Comparison of ENCODE assay signal across 24 cellular contexts in the genomic region with DNA sequence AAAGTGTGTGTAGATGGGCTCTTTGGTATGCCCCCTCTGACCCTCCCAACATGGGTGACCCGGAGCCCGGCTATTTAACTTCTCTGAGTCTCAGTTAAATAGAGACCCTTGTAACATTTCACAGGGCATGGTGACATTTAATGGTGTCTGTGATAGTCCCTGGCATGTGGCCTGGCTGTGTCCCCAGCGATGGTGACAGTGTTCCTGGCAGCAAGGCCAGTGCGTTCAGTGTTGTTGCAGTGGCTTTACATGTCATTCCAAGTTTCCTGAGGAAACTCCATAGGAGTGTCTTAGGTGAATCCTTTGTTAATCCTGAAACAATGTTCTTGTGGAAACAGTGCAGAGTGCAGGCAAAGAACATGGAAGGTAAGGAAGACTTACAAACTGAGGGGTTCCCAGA.
"Had no signal": no experiment of that assay in that cellular context is flagged by ENCODE, and none has a peak within 500 bp of the region (broad histone marks: within the 10 kb centered on the region; RNA-seq: fewer than 3 reads in every experiment).

No MANE protein-coding gene starts in this region.

- H3K9me3 ChIP-seq: esophagus squamous epithelium, lower lobe of right lung, ovary, right lobe of liver, stomach, thyroid gland, vagina had no signal

- H3K4me1 ChIP-seq: esophagus squamous epithelium, lower lobe of right lung, psoas muscle, right lobe of liver, stomach, thyroid gland, vagina had no signal

- H3K4me3 ChIP-seq: coronary artery, esophagus squamous epithelium, lower lobe of right lung, ovary, psoas muscle, right lobe of liver, stomach, thyroid gland, vagina had no signal

- H3K36me3 ChIP-seq: esophagus squamous epithelium, lower lobe of right lung, ovary, right lobe of liver, stomach, thyroid gland, vagina had no signal

- ATAC-seq: left lobe of liver; lower lobe of right lung; naive thymus-derived CD8-positive, alpha-beta T cell; psoas muscle; right lobe of liver had no signal

- DNase-seq: dermis blood vessel endothelial cell; effector memory CD4-positive, alpha-beta T cell; esophagus squamous epithelium; foreskin melanocyte; glutamatergic neuron; lower lobe of right lung; naive thymus-derived CD8-positive, alpha-beta T cell; nephron progenitor cell; occipital lobe; ovary; posterior cingulate gyrus; psoas muscle; right lobe of liver; small intestine; stimulated activated CD4-positive, alpha-beta T cell treated with anti-CD3 and anti-CD28 coated beads, Interleukin-15, amount 100 ng/mL, for 24 hours; stimulated activated CD4-positive, alpha-beta T cell treated with anti-CD3 and anti-CD28 coated beads, Interleukin-2, amount 100 ng/mL, for 48 hours; stimulated activated CD8-positive, alpha-beta memory T cell treated with anti-CD3 and anti-CD28 coated beads, Interleukin-4, amount 100 ng/mL, for 48 hours; stimulated activated naive CD4-positive, alpha-beta T cell; stomach; thyroid gland; trophoblast cell had no signal

- H3K27ac ChIP-seq: coronary artery, esophagus squamous epithelium, lower lobe of right lung, ovary, psoas muscle, right lobe of liver, stomach, thyroid gland, vagina had no signal

- H3K27me3 ChIP-seq: ovary, right lobe of liver, thyroid gland, vagina had no signal
